In the genomic region with DNA sequence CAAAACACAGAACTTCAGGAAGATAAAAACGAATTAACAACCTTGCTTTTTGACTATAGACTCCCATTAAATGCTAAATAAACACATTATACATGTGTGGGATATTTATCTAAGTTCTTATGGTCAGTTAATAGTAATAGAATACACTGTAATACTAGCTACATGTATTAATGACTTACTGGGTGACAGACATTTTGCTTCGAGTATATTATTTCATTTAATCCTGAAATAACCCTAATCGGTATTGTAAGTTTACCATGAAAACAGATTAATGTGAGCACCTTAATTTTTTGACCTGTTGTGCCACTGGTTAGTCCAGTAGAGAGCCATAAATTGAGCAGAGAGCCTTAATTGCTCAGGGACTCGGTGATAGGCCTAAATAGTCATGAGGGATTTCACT, we compare ENCODE assay signal across 1 cellular context.
TF ChIP-seq lines count a peak whose summit lies in the region.

No MANE protein-coding gene starts in this region.

TF ChIP-seq in WTC11, 78 proteins besides CTCF, POLR2A, EP300 and RAD21 (continued from another document):
- no peak for TF ChIP-seq PREB (CRISPR knock-in tag; IDR thresholded peaks at IDR 0.05; ENCODE audit: borderline replicate concordance)
TF ChIP-seq in WTC11: peak in this region for 0.
